Comparison of ENCODE assay signal across 2 cellular contexts in the genomic region with DNA sequence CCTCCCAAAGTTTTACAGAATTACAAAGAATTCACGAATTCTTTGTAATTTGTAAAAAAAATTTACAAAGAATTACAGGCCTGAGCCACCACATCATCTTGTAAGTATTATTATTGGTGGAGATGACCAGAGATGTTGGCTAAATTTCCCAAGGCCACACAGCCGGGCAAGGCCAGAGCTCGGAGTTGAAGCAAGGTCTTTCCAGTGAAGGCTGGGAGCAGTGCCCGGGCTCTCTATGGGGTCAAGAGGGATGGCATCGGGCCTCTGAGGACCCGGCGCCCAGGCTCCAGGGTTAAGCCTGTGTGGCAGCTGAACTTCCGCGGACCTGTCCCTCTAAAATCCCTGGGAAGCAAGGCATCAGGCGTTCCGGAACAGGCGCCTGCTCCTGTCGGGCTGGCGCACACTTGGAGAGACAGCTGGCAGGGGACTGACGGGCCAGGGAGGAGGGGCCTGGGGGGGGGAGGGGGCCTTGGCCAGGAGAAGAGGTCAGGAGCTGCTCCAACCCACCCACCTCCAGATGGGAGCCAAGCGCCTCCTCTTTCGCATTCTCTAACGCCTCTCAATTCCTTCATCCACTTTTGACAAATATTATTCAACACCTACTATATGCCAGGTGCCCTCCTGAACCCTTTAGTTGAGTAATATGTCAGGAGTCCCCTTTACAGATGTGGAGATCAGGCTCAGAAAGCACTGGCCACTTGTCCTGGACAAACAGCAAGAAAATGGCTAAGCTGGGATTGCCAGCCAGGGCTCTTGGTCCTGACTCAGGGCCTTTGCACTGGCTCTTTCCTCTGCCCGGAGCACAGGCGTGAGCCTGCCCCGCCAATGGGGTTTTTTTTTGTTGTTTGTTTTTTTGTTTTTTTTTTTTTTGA.
TF ChIP-seq lines count a peak whose summit lies in the region.

No MANE protein-coding gene starts in this region.

TF ChIP-seq in IMR-90, 13 proteins besides CTCF, POLR2A, EP300 and RAD21:
- TF ChIP-seq SMC3 (IDR thresholded peaks at IDR 0.05; ENCODE audit: low read depth, low read length) (no peak), CHD1 (IDR thresholded peaks at IDR 0.05; ENCODE audit: low read depth, low read length) (no peak), MXI1 (IDR thresholded peaks at IDR 0.05; ENCODE audit: borderline replicate concordance, low read depth, low read length) (no peak), RFX5 (IDR thresholded peaks at IDR 0.05; ENCODE audit: low read depth, low read length) (no peak), FOS (IDR thresholded peaks at IDR 0.05; ENCODE audit: low read depth, low read length) (no peak), BHLHE40 (IDR thresholded peaks at IDR 0.05; ENCODE audit: low read depth, low read length) (no peak), RCOR1 (IDR thresholded peaks at IDR 0.05; ENCODE audit: insufficient replicate concordance, low read length) (no peak), MAFK (IDR thresholded peaks at IDR 0.05; ENCODE audit: low read depth, low read length) (no peak), NFE2L2 (IDR thresholded peaks at IDR 0.05; ENCODE audit: low read depth, low read length) (no peak), CEBPB (IDR thresholded peaks at IDR 0.05; ENCODE audit: low read depth, low read length) (no peak), MAZ (IDR thresholded peaks at IDR 0.05; ENCODE audit: borderline replicate concordance, low read depth, low read length) (no peak)
- TF ChIP-seq, protein P1, sequence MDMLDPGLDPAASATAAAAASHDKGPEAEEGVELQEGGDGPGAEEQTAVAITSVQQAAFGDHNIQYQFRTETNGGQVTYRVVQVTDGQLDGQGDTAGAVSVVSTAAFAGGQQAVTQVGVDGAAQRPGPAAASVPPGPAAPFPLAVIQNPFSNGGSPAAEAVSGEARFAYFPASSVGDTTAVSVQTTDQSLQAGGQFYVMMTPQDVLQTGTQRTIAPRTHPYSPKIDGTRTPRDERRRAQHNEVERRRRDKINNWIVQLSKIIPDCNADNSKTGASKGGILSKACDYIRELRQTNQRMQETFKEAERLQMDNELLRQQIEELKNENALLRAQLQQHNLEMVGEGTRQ (IDR thresholded peaks at IDR 0.05; ENCODE audit: low read depth, low read length) = no peak
- TF ChIP-seq, protein P2, sequence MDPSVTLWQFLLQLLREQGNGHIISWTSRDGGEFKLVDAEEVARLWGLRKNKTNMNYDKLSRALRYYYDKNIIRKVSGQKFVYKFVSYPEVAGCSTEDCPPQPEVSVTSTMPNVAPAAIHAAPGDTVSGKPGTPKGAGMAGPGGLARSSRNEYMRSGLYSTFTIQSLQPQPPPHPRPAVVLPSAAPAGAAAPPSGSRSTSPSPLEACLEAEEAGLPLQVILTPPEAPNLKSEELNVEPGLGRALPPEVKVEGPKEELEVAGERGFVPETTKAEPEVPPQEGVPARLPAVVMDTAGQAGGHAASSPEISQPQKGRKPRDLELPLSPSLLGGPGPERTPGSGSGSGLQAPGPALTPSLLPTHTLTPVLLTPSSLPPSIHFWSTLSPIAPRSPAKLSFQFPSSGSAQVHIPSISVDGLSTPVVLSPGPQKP (IDR thresholded peaks at IDR 0.05; ENCODE audit: borderline replicate concordance, low read depth, low read length) = no peak

TF ChIP-seq in WTC11, 78 proteins besides CTCF, POLR2A, EP300 and RAD21:
- TF ChIP-seq, protein P3, sequence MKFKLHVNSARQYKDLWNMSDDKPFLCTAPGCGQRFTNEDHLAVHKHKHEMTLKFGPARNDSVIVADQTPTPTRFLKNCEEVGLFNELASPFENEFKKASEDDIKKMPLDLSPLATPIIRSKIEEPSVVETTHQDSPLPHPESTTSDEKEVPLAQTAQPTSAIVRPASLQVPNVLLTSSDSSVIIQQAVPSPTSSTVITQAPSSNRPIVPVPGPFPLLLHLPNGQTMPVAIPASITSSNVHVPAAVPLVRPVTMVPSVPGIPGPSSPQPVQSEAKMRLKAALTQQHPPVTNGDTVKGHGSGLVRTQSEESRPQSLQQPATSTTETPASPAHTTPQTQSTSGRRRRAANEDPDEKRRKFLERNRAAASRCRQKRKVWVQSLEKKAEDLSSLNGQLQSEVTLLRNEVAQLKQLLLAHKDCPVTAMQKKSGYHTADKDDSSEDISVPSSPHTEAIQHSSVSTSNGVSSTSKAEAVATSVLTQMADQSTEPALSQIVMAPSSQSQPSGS (CRISPR knock-in tag; IDR thresholded peaks at IDR 0.05; ENCODE audit: borderline replicate concordance, low read depth) = no peak
- TF ChIP-seq, protein P4, sequence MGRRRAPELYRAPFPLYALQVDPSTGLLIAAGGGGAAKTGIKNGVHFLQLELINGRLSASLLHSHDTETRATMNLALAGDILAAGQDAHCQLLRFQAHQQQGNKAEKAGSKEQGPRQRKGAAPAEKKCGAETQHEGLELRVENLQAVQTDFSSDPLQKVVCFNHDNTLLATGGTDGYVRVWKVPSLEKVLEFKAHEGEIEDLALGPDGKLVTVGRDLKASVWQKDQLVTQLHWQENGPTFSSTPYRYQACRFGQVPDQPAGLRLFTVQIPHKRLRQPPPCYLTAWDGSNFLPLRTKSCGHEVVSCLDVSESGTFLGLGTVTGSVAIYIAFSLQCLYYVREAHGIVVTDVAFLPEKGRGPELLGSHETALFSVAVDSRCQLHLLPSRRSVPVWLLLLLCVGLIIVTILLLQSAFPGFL (CRISPR knock-in tag; IDR thresholded peaks at IDR 0.05; ENCODE audit: borderline replicate concordance) = no peak
TF ChIP-seq in WTC11: peak in this region for 0.
